1 cellular context compared by ENCODE assay signal in the genomic region with DNA sequence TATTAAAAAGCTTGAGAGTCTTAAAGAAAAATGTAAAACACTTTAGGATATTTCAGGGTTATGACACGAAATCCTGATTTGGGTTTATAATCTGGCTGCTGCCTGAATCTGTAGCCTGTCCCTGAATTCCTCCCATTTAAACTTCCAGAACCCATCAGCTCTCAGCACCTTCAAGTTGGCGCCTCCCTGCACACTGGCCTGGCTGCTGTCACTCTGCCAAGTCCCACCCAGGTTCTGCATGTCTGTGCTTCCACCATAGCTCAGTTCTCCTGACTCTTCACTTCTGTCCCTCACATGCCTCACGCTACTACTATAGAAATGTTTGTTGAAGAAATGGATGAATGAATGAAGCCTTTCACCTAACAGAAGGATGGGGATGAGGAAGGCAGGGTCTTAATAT.
TF ChIP-seq lines count a peak whose summit lies in the region.

No MANE protein-coding gene starts in this region.

TF ChIP-seq in H1, 55 proteins besides CTCF, POLR2A, EP300 and RAD21:
- TF ChIP-seq SP1 (IDR thresholded peaks at IDR 0.05; ENCODE audit: low read depth, low read length) (no peak), CHD2 (IDR thresholded peaks at IDR 0.05; ENCODE audit: low read length) (no peak), RBBP5 (IDR thresholded peaks at IDR 0.05; ENCODE audit: borderline replicate concordance, low read depth, low read length) (no peak), TCF12 (IDR thresholded peaks at IDR 0.05; ENCODE audit: low read depth, low read length) (no peak), TBP (IDR thresholded peaks at IDR 0.05; ENCODE audit: low read depth, low read length) (no peak), GABPA (IDR thresholded peaks at IDR 0.05; ENCODE audit: borderline replicate concordance, insufficient read depth, low read length) (no peak), KDM4A (IDR thresholded peaks at IDR 0.05; ENCODE audit: low read depth, low read length, severe bottlenecking) (no peak), SAP30 (IDR thresholded peaks at IDR 0.05; ENCODE audit: insufficient read depth, insufficient replicate concordance, low read length) (no peak), HDAC2 (IDR thresholded peaks at IDR 0.05; ENCODE audit: borderline replicate concordance in 1 of 2, low read depth in 2 of 2, low read length in 2 of 2) (no peak), EZH2 (IDR thresholded peaks at IDR 0.05; ENCODE audit: low read depth, low read length, severe bottlenecking) (no peak), JUN (IDR thresholded peaks at IDR 0.05; ENCODE audit: low read depth, low read length) (no peak)
- TF ChIP-seq, protein P1, sequence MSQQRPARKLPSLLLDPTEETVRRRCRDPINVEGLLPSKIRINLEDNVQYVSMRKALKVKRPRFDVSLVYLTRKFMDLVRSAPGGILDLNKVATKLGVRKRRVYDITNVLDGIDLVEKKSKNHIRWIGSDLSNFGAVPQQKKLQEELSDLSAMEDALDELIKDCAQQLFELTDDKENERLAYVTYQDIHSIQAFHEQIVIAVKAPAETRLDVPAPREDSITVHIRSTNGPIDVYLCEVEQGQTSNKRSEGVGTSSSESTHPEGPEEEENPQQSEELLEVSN (IDR thresholded peaks at IDR 0.05) = no peak
- TF ChIP-seq, protein P2, sequence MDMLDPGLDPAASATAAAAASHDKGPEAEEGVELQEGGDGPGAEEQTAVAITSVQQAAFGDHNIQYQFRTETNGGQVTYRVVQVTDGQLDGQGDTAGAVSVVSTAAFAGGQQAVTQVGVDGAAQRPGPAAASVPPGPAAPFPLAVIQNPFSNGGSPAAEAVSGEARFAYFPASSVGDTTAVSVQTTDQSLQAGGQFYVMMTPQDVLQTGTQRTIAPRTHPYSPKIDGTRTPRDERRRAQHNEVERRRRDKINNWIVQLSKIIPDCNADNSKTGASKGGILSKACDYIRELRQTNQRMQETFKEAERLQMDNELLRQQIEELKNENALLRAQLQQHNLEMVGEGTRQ (IDR thresholded peaks at IDR 0.05; ENCODE audit: low read length) = no peak
- TF ChIP-seq, protein P3, sequence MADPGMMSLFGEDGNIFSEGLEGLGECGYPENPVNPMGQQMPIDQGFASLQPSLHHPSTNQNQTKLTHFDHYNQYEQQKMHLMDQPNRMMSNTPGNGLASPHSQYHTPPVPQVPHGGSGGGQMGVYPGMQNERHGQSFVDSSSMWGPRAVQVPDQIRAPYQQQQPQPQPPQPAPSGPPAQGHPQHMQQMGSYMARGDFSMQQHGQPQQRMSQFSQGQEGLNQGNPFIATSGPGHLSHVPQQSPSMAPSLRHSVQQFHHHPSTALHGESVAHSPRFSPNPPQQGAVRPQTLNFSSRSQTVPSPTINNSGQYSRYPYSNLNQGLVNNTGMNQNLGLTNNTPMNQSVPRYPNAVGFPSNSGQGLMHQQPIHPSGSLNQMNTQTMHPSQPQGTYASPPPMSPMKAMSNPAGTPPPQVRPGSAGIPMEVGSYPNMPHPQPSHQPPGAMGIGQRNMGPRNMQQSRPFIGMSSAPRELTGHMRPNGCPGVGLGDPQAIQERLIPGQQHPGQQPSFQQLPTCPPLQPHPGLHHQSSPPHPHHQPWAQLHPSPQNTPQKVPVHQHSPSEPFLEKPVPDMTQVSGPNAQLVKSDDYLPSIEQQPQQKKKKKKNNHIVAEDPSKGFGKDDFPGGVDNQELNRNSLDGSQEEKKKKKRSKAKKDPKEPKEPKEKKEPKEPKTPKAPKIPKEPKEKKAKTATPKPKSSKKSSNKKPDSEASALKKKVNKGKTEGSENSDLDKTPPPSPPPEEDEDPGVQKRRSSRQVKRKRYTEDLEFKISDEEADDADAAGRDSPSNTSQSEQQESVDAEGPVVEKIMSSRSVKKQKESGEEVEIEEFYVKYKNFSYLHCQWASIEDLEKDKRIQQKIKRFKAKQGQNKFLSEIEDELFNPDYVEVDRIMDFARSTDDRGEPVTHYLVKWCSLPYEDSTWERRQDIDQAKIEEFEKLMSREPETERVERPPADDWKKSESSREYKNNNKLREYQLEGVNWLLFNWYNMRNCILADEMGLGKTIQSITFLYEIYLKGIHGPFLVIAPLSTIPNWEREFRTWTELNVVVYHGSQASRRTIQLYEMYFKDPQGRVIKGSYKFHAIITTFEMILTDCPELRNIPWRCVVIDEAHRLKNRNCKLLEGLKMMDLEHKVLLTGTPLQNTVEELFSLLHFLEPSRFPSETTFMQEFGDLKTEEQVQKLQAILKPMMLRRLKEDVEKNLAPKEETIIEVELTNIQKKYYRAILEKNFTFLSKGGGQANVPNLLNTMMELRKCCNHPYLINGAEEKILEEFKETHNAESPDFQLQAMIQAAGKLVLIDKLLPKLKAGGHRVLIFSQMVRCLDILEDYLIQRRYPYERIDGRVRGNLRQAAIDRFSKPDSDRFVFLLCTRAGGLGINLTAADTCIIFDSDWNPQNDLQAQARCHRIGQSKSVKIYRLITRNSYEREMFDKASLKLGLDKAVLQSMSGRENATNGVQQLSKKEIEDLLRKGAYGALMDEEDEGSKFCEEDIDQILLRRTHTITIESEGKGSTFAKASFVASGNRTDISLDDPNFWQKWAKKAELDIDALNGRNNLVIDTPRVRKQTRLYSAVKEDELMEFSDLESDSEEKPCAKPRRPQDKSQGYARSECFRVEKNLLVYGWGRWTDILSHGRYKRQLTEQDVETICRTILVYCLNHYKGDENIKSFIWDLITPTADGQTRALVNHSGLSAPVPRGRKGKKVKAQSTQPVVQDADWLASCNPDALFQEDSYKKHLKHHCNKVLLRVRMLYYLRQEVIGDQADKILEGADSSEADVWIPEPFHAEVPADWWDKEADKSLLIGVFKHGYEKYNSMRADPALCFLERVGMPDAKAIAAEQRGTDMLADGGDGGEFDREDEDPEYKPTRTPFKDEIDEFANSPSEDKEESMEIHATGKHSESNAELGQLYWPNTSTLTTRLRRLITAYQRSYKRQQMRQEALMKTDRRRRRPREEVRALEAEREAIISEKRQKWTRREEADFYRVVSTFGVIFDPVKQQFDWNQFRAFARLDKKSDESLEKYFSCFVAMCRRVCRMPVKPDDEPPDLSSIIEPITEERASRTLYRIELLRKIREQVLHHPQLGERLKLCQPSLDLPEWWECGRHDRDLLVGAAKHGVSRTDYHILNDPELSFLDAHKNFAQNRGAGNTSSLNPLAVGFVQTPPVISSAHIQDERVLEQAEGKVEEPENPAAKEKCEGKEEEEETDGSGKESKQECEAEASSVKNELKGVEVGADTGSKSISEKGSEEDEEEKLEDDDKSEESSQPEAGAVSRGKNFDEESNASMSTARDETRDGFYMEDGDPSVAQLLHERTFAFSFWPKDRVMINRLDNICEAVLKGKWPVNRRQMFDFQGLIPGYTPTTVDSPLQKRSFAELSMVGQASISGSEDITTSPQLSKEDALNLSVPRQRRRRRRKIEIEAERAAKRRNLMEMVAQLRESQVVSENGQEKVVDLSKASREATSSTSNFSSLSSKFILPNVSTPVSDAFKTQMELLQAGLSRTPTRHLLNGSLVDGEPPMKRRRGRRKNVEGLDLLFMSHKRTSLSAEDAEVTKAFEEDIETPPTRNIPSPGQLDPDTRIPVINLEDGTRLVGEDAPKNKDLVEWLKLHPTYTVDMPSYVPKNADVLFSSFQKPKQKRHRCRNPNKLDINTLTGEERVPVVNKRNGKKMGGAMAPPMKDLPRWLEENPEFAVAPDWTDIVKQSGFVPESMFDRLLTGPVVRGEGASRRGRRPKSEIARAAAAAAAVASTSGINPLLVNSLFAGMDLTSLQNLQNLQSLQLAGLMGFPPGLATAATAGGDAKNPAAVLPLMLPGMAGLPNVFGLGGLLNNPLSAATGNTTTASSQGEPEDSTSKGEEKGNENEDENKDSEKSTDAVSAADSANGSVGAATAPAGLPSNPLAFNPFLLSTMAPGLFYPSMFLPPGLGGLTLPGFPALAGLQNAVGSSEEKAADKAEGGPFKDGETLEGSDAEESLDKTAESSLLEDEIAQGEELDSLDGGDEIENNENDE (IDR thresholded peaks at IDR 0.05; ENCODE audit: insufficient replicate concordance, low read length) = no peak
